In the genomic region with DNA sequence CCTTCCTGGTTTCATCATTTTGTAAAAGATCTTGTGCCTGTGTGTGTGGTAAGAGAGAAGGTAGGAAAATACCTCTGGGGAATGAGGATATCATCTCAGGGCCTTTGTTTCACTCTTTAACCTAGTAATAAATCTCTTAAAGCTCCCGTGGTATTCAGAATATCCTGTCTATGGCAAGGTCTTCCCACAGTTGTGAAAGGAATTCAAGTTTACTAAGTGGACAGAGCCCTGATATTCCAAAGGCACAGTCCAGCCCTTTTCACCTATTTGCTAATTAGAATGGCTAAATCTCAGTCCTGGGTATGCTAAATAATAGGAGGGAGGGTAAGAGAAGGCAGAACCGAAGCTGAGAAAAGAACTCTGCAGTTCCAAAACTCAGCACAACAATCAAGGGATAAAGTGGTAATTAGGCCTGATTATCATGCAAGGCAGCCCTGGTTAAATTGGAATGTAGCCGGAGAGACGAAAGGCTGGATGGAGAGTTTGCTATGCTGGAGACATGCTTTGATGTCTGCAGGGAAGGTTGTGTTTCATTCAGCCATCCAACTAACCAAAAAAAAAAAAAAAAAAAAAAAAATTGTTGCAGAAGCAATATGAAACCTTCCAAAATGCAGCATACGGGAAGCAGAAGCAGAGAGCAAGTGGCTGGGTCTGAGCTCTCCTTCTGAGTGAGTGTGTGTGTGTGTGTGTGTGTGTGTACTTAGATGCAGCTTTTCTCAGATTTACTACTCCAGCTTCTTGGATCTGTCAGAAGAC, we compare ENCODE assay signal across 9 cellular contexts. TPM values are rescaled to one million over a fixed set of nuclear protein-coding genes. Genes with fewer than 3 reads are reported as not detected.
DNase-seq lines count a peak whose midpoint lies in the region; ATAC-seq and TF ChIP-seq lines count a peak whose summit lies in the region.
"Had no signal": no experiment of that assay in that cellular context is flagged by ENCODE, and none has a peak within 500 bp of the region (broad histone marks: within the 10 kb centered on the region; RNA-seq: fewer than 3 reads in every experiment).

No MANE protein-coding gene starts in this region.

- DNase-seq in GM12865 (ENCODE audit: low read depth) (peak; percentile 71), NT2/D1 (ENCODE audit: low read depth, low spot score) (peak; percentile 87), endothelial cell (ENCODE audit: low spot score) (no peak), trophoblast cell (peak; percentile 64 to 92), NCI-H1436 treated with DMSO at 0.1 percent for 48 hours (lab: John Stamatoyannopoulos, UW) (no peak), NCI-H2107 (lab: John Stamatoyannopoulos, UW) (no peak), SHP77 treated with DMSO at 0.1 percent for 48 hours (lab: John Stamatoyannopoulos, UW) (no peak)
- DNase-seq in naive thymus-derived CD4-positive, alpha-beta T cell = no peak
- DNase-seq: NCI-H748 treated with DMSO at 0.1 percent for 48 hours had no signal

- intact Hi-C loops in naive thymus-derived CD4-positive, alpha-beta T cell (cut with micrococcal nuclease) = no loop called here

- no peak overlapping the region for H4K12ac ChIP-seq in trophoblast cell (ENCODE audit: low read depth, low read length)

- H3K27me3 Mint-ChIP-seq in endothelial cell (ENCODE audit: unreplicated experiment) = peaks cover 9% of the 10 kb centered on the region
- no peaks in the 10 kb centered on the region for H3K27me3 Mint-ChIP-seq in naive thymus-derived CD4-positive, alpha-beta T cell

- peak overlapping the region; percentile 78 for H3K27ac ChIP-seq in trophoblast cell (ENCODE audit: low read depth, low read length)
- no peak overlapping the region for H3K27ac ChIP-seq in naive thymus-derived CD4-positive, alpha-beta T cell (ENCODE audit: low read depth, low read length)

- POLR2A ChIA-PET in naive thymus-derived CD4-positive, alpha-beta T cell (lab: Charles Lee) = interaction anchor here (1.1 to 1.3 kb wide), 2 partner anchors 20 to 30 kb away, joined by 3 to 4 read pairs; no protein-coding TSS in a partner anchor

- H3K4ac ChIP-seq in trophoblast cell (ENCODE audit: low read depth, low read length) = no peak overlapping the region

- TF ChIP-seq CTCF in GM12865 (IDR thresholded peaks at IDR 0.05; ENCODE audit: insufficient read depth, low read depth, low read length, missing control alignments) = no peak
- TF ChIP-seq CTCF in endothelial cell (IDR thresholded peaks at IDR 0.05; ENCODE audit: unreplicated experiment) = no peak

- no peaks in the 10 kb centered on the region for H3K9me3 ChIP-seq in NT2/D1 (ENCODE audit: insufficient read depth, low read length)
- no peaks in the 10 kb centered on the region for H3K9me3 ChIP-seq in trophoblast cell (ENCODE audit: insufficient read depth, low read depth, low read length)
- no peaks in the 10 kb centered on the region for H3K9me3 ChIP-seq in naive thymus-derived CD4-positive, alpha-beta T cell (ENCODE audit: control insufficient read depth in 2 of 3, low read length in 3 of 3)

- H2BK120ac ChIP-seq in trophoblast cell (ENCODE audit: insufficient read depth, low read length, poor library complexity) = peak overlapping the region; percentile 58

- H4K91ac ChIP-seq in trophoblast cell (ENCODE audit: low read depth, low read length) = no peak overlapping the region

- no peak overlapping the region for H3K23ac ChIP-seq in trophoblast cell (ENCODE audit: low read length)

- H3K4me1 Mint-ChIP-seq in endothelial cell (ENCODE audit: unreplicated experiment) = peaks cover 28% of the 10 kb centered on the region
- peaks cover 0 to 25% (median 6%) of the 10 kb centered on the region in 7 donors for H3K4me1 Mint-ChIP-seq in naive thymus-derived CD4-positive, alpha-beta T cell

- H3K79me2 ChIP-seq in trophoblast cell (ENCODE audit: control insufficient read depth, insufficient read depth, low read length, poor library complexity) = no peaks in the 10 kb centered on the region

- no peak overlapping the region for H3K14ac ChIP-seq in trophoblast cell (ENCODE audit: low read length)

- H4K8ac ChIP-seq in trophoblast cell (ENCODE audit: low read depth, low read length) = no peak overlapping the region

- peak overlapping the region; percentile 20 for H3K4me2 ChIP-seq in trophoblast cell (ENCODE audit: low read length)

- WGBS in trophoblast cell (ENCODE audit: extremely low coverage, insufficient coverage, insufficient read length) = no CpG with 5 or more reads among the region's 5 CpGs

- H2AFZ ChIP-seq in trophoblast cell (ENCODE audit: insufficient read depth, low read length, poor library complexity) = no peak overlapping the region

- no peaks in the 10 kb centered on the region for H3K27me3 ChIP-seq in NT2/D1 (ENCODE audit: insufficient read depth, insufficient read length)
- no peaks in the 10 kb centered on the region for H3K27me3 ChIP-seq in trophoblast cell (ENCODE audit: insufficient read depth, low read length)
- H3K27me3 ChIP-seq in naive thymus-derived CD4-positive, alpha-beta T cell (ENCODE audit: control insufficient read depth in 2 of 2, insufficient read depth in 2 of 2, low read length in 2 of 2) = no peaks in the 10 kb centered on the region

- no peak for ATAC-seq in naive thymus-derived CD4-positive, alpha-beta T cell

- no peaks in the 10 kb centered on the region for H3K9me3 Mint-ChIP-seq in endothelial cell (ENCODE audit: unreplicated experiment)
- H3K9me3 Mint-ChIP-seq in naive thymus-derived CD4-positive, alpha-beta T cell = no peaks in the 10 kb centered on the region

- H3K36me3 ChIP-seq in NT2/D1 (ENCODE audit: insufficient read depth, insufficient read length, low read length) = no peaks in the 10 kb centered on the region
- no peaks in the 10 kb centered on the region for H3K36me3 ChIP-seq in trophoblast cell (ENCODE audit: control insufficient read depth in 1 of 2, insufficient read depth in 2 of 2, low read length in 2 of 2)
- H3K36me3 ChIP-seq in naive thymus-derived CD4-positive, alpha-beta T cell (ENCODE audit: control insufficient read depth in 2 of 3, insufficient read depth in 3 of 3, low read length in 3 of 3) = no peaks in the 10 kb centered on the region

- no peak overlapping the region for H2AK5ac ChIP-seq in trophoblast cell (ENCODE audit: low read length)

- no peak overlapping the region for H3K4me3 Mint-ChIP-seq in endothelial cell (ENCODE audit: unreplicated experiment)
- H3K4me3 Mint-ChIP-seq in naive thymus-derived CD4-positive, alpha-beta T cell = no peak overlapping the region

- peaks cover 27% of the 10 kb centered on the region for H3K79me1 ChIP-seq in trophoblast cell (ENCODE audit: low read length)

- H3K4me1 ChIP-seq in NT2/D1 (ENCODE audit: insufficient read depth, insufficient read length) = peaks cover 3% of the 10 kb centered on the region
- peaks cover 19 to 22% of the 10 kb centered on the region in 2 experiments for H3K4me1 ChIP-seq in trophoblast cell (ENCODE audit: control insufficient read depth in 1 of 2, insufficient read depth in 2 of 2, low read length in 2 of 2)
- peaks cover 0 to 5% of the 10 kb centered on the region in 2 donors for H3K4me1 ChIP-seq in naive thymus-derived CD4-positive, alpha-beta T cell (ENCODE audit: control insufficient read depth in 2 of 2, insufficient read depth in 2 of 2, low read length in 2 of 2)

- no peak overlapping the region for H2BK12ac ChIP-seq in trophoblast cell (ENCODE audit: low read length)

- H3K9ac ChIP-seq in NT2/D1 (ENCODE audit: insufficient read length, low read depth) (peak overlapping the region; percentile 47), trophoblast cell (ENCODE audit: low read length) (no peak overlapping the region)

- CTCF ChIA-PET in naive thymus-derived CD4-positive, alpha-beta T cell (lab: Charles Lee) = no interaction called here

- H3K4me3 ChIP-seq in GM12865 (ENCODE audit: low read depth, low read length) (no peak overlapping the region), NT2/D1 (ENCODE audit: insufficient read length, low read depth) (peak overlapping the region; percentile 11), trophoblast cell (ENCODE audit: low read depth, low read length) (no peak overlapping the region)
- H3K4me3 ChIP-seq in naive thymus-derived CD4-positive, alpha-beta T cell (ENCODE audit: low read length) = no peak overlapping the region

- H3K18ac ChIP-seq in trophoblast cell (ENCODE audit: low read length) = no peak overlapping the region

- H3K27ac Mint-ChIP-seq in endothelial cell (ENCODE audit: unreplicated experiment) = peak overlapping the region; percentile 72
- H3K27ac Mint-ChIP-seq in naive thymus-derived CD4-positive, alpha-beta T cell = peak overlapping the region in 4 of 9 donors; percentile 3 to 43 (median 16)

- H3K36me3 Mint-ChIP-seq in endothelial cell (ENCODE audit: low read depth, unreplicated experiment) = no peaks in the 10 kb centered on the region
- no peaks in the 10 kb centered on the region for H3K36me3 Mint-ChIP-seq in naive thymus-derived CD4-positive, alpha-beta T cell

- H2BK5ac ChIP-seq in trophoblast cell (ENCODE audit: low read depth, low read length, poor library complexity) = no peak overlapping the region

RNA-seq across cellular contexts. Expression of gene PIM1, which starts 28.5 kb away (rescaled TPM):
- total RNA-seq in endothelial cell (ENCODE audit: unreplicated experiment) = 9.6 TPM
- 11.8 and 13.2 TPM in 2 replicates for polyA plus RNA-seq in trophoblast cell (2013)
- 100 to 1,000 TPM; 100 to 550 (median 172) TPM for total RNA-seq in naive thymus-derived CD4-positive, alpha-beta T cell
- polyA plus RNA-seq in naive thymus-derived CD4-positive, alpha-beta T cell = 100 to 1,000 TPM; 249 to 304 TPM

Comparison
In these comparisons a context has a peak if more than half of its experiments do, and no peak if none do; other contexts are left out.
1. DNase-seq: peak in GM12865 (single experiment), NT2/D1 (single experiment) and trophoblast cell (2 of 2); none in endothelial cell (single experiment), NCI-H1436 treated with DMSO at 0.1 percent for 48 hours (single experiment), NCI-H2107 (single experiment), naive thymus-derived CD4-positive, alpha-beta T cell (0 of 9) and SHP77 treated with DMSO at 0.1 percent for 48 hours (single experiment).